Comparison of ENCODE assay signal across 10 cellular contexts in genomic region chr17:38926290-38927070, GRCh38. TPM values are rescaled to one million over a fixed set of nuclear protein-coding genes. Genes with fewer than 3 reads are reported as not detected.
DNase-seq lines count a peak whose midpoint lies in the region; ATAC-seq, FAIRE-seq and TF ChIP-seq lines count a peak whose summit lies in the region.
"Had no signal": no experiment of that assay in that cellular context is flagged by ENCODE, and none has a peak within 500 bp of the region (broad histone marks: within the 10 kb centered on the region; RNA-seq: fewer than 3 reads in every experiment).

No MANE protein-coding gene starts in this region.

- H3K9ac ChIP-seq in GM12878 (ENCODE audit: control insufficient read depth, insufficient read depth, low read length), result no peak overlapping the region

- no peaks in the 10 kb centered on the region for H3K9me3 Mint-ChIP-seq in Calu3 (ENCODE audit: low read depth, unreplicated experiment)

- FAIRE-seq in GM12878 (lab: Jason Lieb, UNC), result peak; percentile 62

- ATAC-seq in GM12878, result peak; percentile 79
- ATAC-seq in HG02571 (IDR thresholded peaks at IDR 0.05; ENCODE audit: unreplicated experiment), result no peak
- no peak for ATAC-seq in GM21529 (IDR thresholded peaks at IDR 0.05; ENCODE audit: unreplicated experiment)

- no peak overlapping the region for H3K4me2 ChIP-seq in GM12878 (ENCODE audit: control insufficient read depth, insufficient read depth)

- TF ChIP-seq POLR2A in NB4 (IDR thresholded peaks at IDR 0.05; ENCODE audit: extremely low read depth, insufficient read length) (no peak), GM12878 (IDR thresholded peaks at IDR 0.05; ENCODE audit: low read depth, low read length) (no peak)

- H3K36me3 ChIP-seq in GM12878 (ENCODE audit: control insufficient read depth in 2 of 2, insufficient read depth in 2 of 2, low read length in 1 of 2), result no peaks in the 10 kb centered on the region; a peak in 1 of 4 replicates
- no peaks in the 10 kb centered on the region for H3K36me3 ChIP-seq in neuron (ENCODE audit: insufficient read depth, low read length)

- CTCF ChIA-PET in Calu3 (lab: Charles Lee), result no interaction called here
- CTCF ChIA-PET in GM12878 (lab: Yijun Ruan, JAX), result interaction anchor here (0.9 to 3.9 kb wide), 3 partner anchors 44 to 318 kb away, joined by 3 to 14 read pairs (median 4); no protein-coding TSS in a partner anchor

- no peak for TF ChIP-seq RAD21 in GM12878 (IDR thresholded peaks at IDR 0.05; ENCODE audit: insufficient read depth, low read depth, low read length)

- H3K27ac Mint-ChIP-seq in Calu3 (ENCODE audit: unreplicated experiment), result peak overlapping the region; percentile 62

- no peak for TF ChIP-seq EP300 in GM12878 (IDR thresholded peaks at IDR 0.05; ENCODE audit: borderline replicate concordance in 1 of 2, control insufficient read depth in 1 of 2, low read depth in 2 of 2, low read length in 2 of 2)

- SMC1A ChIA-PET in GM12878 (lab: Charles Lee; ENCODE audit: uncharacterized antibody, unreplicated experiment), result interaction anchor here (0.8 to 1.4 kb wide), 3 partner anchors 37 to 129 kb away, joined by 3 to 5 read pairs (median 3); no protein-coding TSS in a partner anchor

- TF ChIP-seq CTCF in Calu3 (IDR thresholded peaks at IDR 0.05; ENCODE audit: unreplicated experiment), result no peak
- TF ChIP-seq CTCF in NB4 (IDR thresholded peaks at IDR 0.05; ENCODE audit: low read depth, low read length), result no peak
- TF ChIP-seq CTCF in GM12878 (IDR thresholded peaks at IDR 0.05 in 2 of 3, conservative IDR thresholded peaks at IDR 0.05 in 1 of 3; ENCODE audit: control insufficient read depth in 2 of 3, extremely low read depth in 1 of 3, insufficient read depth in 1 of 3, low read depth in 3 of 3, low read length in 3 of 3), result no peak

- intact Hi-C loops in Calu3 (cut with micrococcal nuclease; ENCODE audit: unreplicated experiment), result no loop called here
- intact Hi-C loops in GM12878 (cut with micrococcal nuclease; ENCODE audit: unreplicated experiment), result no loop called here

- WGBS in GM12878 (ENCODE audit: insufficient coverage, insufficient replicate concordance, low lambda C conversion rate, missing lambda C conversion rate), result 33% methylated on average over 2 of the region's 2 CpGs

- RAD21 ChIA-PET in GM12878 (lab: Charles Lee; ENCODE audit: unreplicated experiment), result interaction anchor here (0.7 to 2.4 kb wide), 3 partner anchors 54 to 57 kb away, joined by 3 to 6 read pairs (median 5); no protein-coding TSS in a partner anchor

- DNase-seq in Calu3 (peak; percentile 0), NB4 (ENCODE audit: low read depth) (peak; percentile 94), GM12878 (ENCODE audit: low read depth, low spot score) (no peak), NCI-H1436 (lab: John Stamatoyannopoulos, UW) (no peak), NCI-H446 (lab: John Stamatoyannopoulos, UW) (no peak)
- DNase-seq: erythroblast, NCI-H2171 treated with DMSO at 0.1 percent for 48 hours had no signal

- H2AFZ ChIP-seq in GM12878 (ENCODE audit: control insufficient read depth, low read depth, low read length), result no peak overlapping the region
- no peak overlapping the region for H2AFZ ChIP-seq in neuron (ENCODE audit: low read depth, low read length)

- H3K9me3 ChIP-seq in GM12878 (replicated peaks; ENCODE audit: control insufficient read depth, insufficient read depth, low read length), result no peaks in the 10 kb centered on the region
- no peaks in the 10 kb centered on the region for H3K9me3 ChIP-seq in neuron (ENCODE audit: low read length)

- H3K27me3 ChIP-seq in GM12878 (replicated peaks in 1 of 2; ENCODE audit: control insufficient read depth in 2 of 2, insufficient read depth in 2 of 2, low read length in 1 of 2) (no peaks in the 10 kb centered on the region), neuron (ENCODE audit: insufficient read depth, low read length) (no peaks in the 10 kb centered on the region)

- no peaks in the 10 kb centered on the region for H3K4me1 Mint-ChIP-seq in Calu3 (ENCODE audit: low read depth, unreplicated experiment)

- no peaks in the 10 kb centered on the region for H3K27me3 Mint-ChIP-seq in Calu3 (ENCODE audit: unreplicated experiment)

- BruUV-seq in Calu3 (replicated peaks; lab: Mats Ljungman, UMichigan), result no TSS peak
- no TSS peak for BruUV-seq in GM12878 (replicated peaks; lab: Mats Ljungman, UMichigan)

- no peak overlapping the region for H3K4me3 Mint-ChIP-seq in Calu3 (ENCODE audit: low read depth, unreplicated experiment)

- peaks cover 36% of the 10 kb centered on the region for H3K36me3 Mint-ChIP-seq in Calu3 (ENCODE audit: insufficient read depth, unreplicated experiment)

- H3K4me1 ChIP-seq in GM12878 (ENCODE audit: control insufficient read depth, insufficient read depth, low read length), result peaks cover 3% of the 10 kb centered on the region
- peaks cover 18% of the 10 kb centered on the region for H3K4me1 ChIP-seq in neuron (ENCODE audit: insufficient read depth, low read length)

- in situ Hi-C loops in GM12878 (cut with MboI), result no loop called here

- POLR2A ChIA-PET in GM12878 (lab: Charles Lee), result no interaction called here

- no peak overlapping the region for H3K4me3 ChIP-seq in NB4 (ENCODE audit: low read depth, low read length)
- no peak overlapping the region for H3K4me3 ChIP-seq in GM12878
- peak overlapping the region; percentile 63 for H3K4me3 ChIP-seq in neuron (ENCODE audit: low read length)

- H3K27ac ChIP-seq in GM12878 (ENCODE audit: control insufficient read depth, insufficient read depth), result no peak overlapping the region

- no peaks in the 10 kb centered on the region for H3K79me2 ChIP-seq in GM12878 (ENCODE audit: control insufficient read depth, insufficient read depth, low read length)

- no peaks in the 10 kb centered on the region; the same call in 1 of the 2 replicates for H4K20me1 ChIP-seq in GM12878 (ENCODE audit: control insufficient read depth, insufficient read depth)

TF ChIP-seq in GM12878, 131 proteins besides CTCF, POLR2A, EP300 and RAD21 (continues in another document):
- TF ChIP-seq CREM (IDR thresholded peaks at IDR 0.05; ENCODE audit: low read depth) (no peak), JUNB (IDR thresholded peaks at IDR 0.05) (peak; percentile 41), EED (IDR thresholded peaks at IDR 0.05; ENCODE audit: low read depth) (peak; percentile 38; the same call in 1 of the 2 replicates), CBFB (IDR thresholded peaks at IDR 0.05; ENCODE audit: low read depth) (peak; percentile 32; the same call in 1 of the 2 replicates)
- TF ChIP-seq, protein P1, sequence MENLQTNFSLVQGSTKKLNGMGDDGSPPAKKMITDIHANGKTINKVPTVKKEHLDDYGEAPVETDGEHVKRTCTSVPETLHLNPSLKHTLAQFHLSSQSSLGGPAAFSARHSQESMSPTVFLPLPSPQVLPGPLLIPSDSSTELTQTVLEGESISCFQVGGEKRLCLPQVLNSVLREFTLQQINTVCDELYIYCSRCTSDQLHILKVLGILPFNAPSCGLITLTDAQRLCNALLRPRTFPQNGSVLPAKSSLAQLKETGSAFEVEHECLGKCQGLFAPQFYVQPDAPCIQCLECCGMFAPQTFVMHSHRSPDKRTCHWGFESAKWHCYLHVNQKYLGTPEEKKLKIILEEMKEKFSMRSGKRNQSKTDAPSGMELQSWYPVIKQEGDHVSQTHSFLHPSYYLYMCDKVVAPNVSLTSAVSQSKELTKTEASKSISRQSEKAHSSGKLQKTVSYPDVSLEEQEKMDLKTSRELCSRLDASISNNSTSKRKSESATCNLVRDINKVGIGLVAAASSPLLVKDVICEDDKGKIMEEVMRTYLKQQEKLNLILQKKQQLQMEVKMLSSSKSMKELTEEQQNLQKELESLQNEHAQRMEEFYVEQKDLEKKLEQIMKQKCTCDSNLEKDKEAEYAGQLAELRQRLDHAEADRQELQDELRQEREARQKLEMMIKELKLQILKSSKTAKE (IDR thresholded peaks at IDR 0.05; ENCODE audit: low read depth, poor library complexity, severe bottlenecking), result peak; percentile 55

RNA-seq across cellular contexts. Expression of gene FBXO47, which starts 40.7 kb away (rescaled TPM):
- total RNA-seq in Calu3 (2022) (not detected in 2 replicates), GM12878 (2014; rRNA removed) (not detected in 2 replicates), GM12878 (2014; rRNA removed; fragmentation: Illumina TruSeq; extraction: Trizol) (not detected in 2 replicates), GM12878 (2021) (not detected in 2 replicates)
- not detected in 2 replicates for total RNA-seq in GM12878 (2013; cell fraction: nucleolus; rRNA removed)
- polyA plus RNA-seq in GM12878 (2011; ENCODE audit: low read depth), result not detected
- polyA plus RNA-seq in GM12878 (2011; rRNA removed) (not detected in 2 replicates), GM12878 (2014; fragmentation: Illumina TruSeq; extraction: Trizol) (not detected in 2 replicates), GM12878 (2014; fragmentation: Nextera tagmentation; extraction: Ambion mirVana) (under 1 TPM; 0.04 to 0.06 TPM), GM12878 (2014; rRNA removed) (0.06 TPM in 1 of 2 replicates, not detected in the other), GM12878 (2016; fragmentation: Nextera tagmentation; extraction: Ambion mirVana) (not detected)
- polyA plus RNA-seq in GM12878 (2011; cell fraction: cytosol; rRNA removed), result not detected in 2 replicates
- polyA plus RNA-seq in GM12878 (2011; cell fraction: nucleus; rRNA removed), result not detected in 2 replicates
- polyA plus RNA-seq in GM12878 (2012), result not detected in 2 replicates
- polyA minus RNA-seq in GM12878 (2011; rRNA and poly(A)+ RNA removed), result not detected in 2 replicates
- not detected in 2 replicates for polyA minus RNA-seq in GM12878 (2011; cell fraction: cytosol; rRNA and poly(A)+ RNA removed)
- polyA minus RNA-seq in GM12878 (2011; cell fraction: nucleus; rRNA and poly(A)+ RNA removed), result not detected in 2 replicates

RNA-seq across cellular contexts. Expression of gene LASP1, which starts 56.6 kb away (rescaled TPM):
- total RNA-seq in Calu3 (2022) (479 and 558 TPM in 2 replicates), GM12878 (2014; rRNA removed) (40.9 and 42.3 TPM in 2 replicates), GM12878 (2014; rRNA removed; fragmentation: Illumina TruSeq; extraction: Trizol) (33.8 and 37.6 TPM in 2 replicates), GM12878 (2021) (105 and 114 TPM in 2 replicates)
- total RNA-seq in GM12878 (2013; cell fraction: nucleolus; rRNA removed), result 86.9 and 95.9 TPM in 2 replicates
- polyA plus RNA-seq in GM12878 (2011; ENCODE audit: low read depth), result 52.3 TPM
- polyA plus RNA-seq in GM12878 (2011; rRNA removed) (39.4 and 47.7 TPM in 2 replicates), GM12878 (2014; fragmentation: Illumina TruSeq; extraction: Trizol) (69.5 and 81.8 TPM in 2 replicates), GM12878 (2014; fragmentation: Nextera tagmentation; extraction: Ambion mirVana) (10 to 100 TPM; 21.0 to 27.0 TPM), GM12878 (2014; rRNA removed) (78.9 and 85.4 TPM in 2 replicates), GM12878 (2016; fragmentation: Nextera tagmentation; extraction: Ambion mirVana) (10 to 100 TPM; 70.8 to 74.5 TPM)
- 88.5 and 98.7 TPM in 2 replicates for polyA plus RNA-seq in GM12878 (2011; cell fraction: cytosol; rRNA removed)
- 47.3 and 65.2 TPM in 2 replicates for polyA plus RNA-seq in GM12878 (2011; cell fraction: nucleus; rRNA removed)
- polyA plus RNA-seq in GM12878 (2012), result 89.6 and 99.7 TPM in 2 replicates
- 53.3 and 89.4 TPM in 2 replicates for polyA minus RNA-seq in GM12878 (2011; rRNA and poly(A)+ RNA removed)
- polyA minus RNA-seq in GM12878 (2011; cell fraction: cytosol; rRNA and poly(A)+ RNA removed), result 35.5 and 39.2 TPM in 2 replicates
- polyA minus RNA-seq in GM12878 (2011; cell fraction: nucleus; rRNA and poly(A)+ RNA removed), result 19.1 and 33.7 TPM in 2 replicates

Comparison
In these comparisons a context has a peak if more than half of its experiments do, and no peak if none do; other contexts are left out.
1. DNase-seq: peak in Calu3 (single experiment) and NB4 (single experiment); none in GM12878 (single experiment), NCI-H1436 (single experiment) and NCI-H446 (0 of 2).